ENCODE assay signal across 9 cellular contexts in genomic region chr2:216555274-216555673, GRCh38. TPM values are rescaled to one million over a fixed set of nuclear protein-coding genes. Genes with fewer than 3 reads are reported as not detected.
DNase-seq lines count a peak whose midpoint lies in the region; ATAC-seq, FAIRE-seq and TF ChIP-seq lines count a peak whose summit lies in the region.
"Had no signal": no experiment of that assay in that cellular context is flagged by ENCODE, and none has a peak within 500 bp of the region (broad histone marks: within the 10 kb centered on the region; RNA-seq: fewer than 3 reads in every experiment).

No MANE protein-coding gene starts in this region.

- CTCF ChIA-PET in endothelial cell of umbilical vein (lab: Charles Lee), result interaction anchor here (0.7 kb wide), 1 partner anchor 82 kb away, joined by 3 read pairs; no protein-coding TSS in a partner anchor

- H3K4me3 ChIP-seq in endothelial cell of umbilical vein (replicated peaks in 1 of 3; ENCODE audit: insufficient read depth in 1 of 3, low read depth in 1 of 3, low read length in 3 of 3), result no peak overlapping the region

- H3K36me3 ChIP-seq in endothelial cell of umbilical vein (ENCODE audit: control insufficient read depth in 2 of 2, extremely low read depth in 1 of 2, insufficient read depth in 2 of 2, low read length in 2 of 2), result no peaks in the 10 kb centered on the region

- BruUV-seq in endothelial cell of umbilical vein (replicated peaks; lab: Mats Ljungman, UMichigan), result no TSS peak

- POLR2A ChIA-PET in endothelial cell of umbilical vein (lab: Charles Lee), result interaction anchor here (0.6 kb wide), 1 partner anchor 37 kb away, joined by 3 read pairs; no protein-coding TSS in a partner anchor

- dilution Hi-C loops in endothelial cell of umbilical vein (cut with MboI; ENCODE audit: extremely low pct_ligation_motif_present, low sequenced_read_pairs), result no loop called here

- H3K9me3 Mint-ChIP-seq in endothelial cell (ENCODE audit: unreplicated experiment), result no peaks in the 10 kb centered on the region
- H3K9me3 Mint-ChIP-seq: activated CD4-positive, alpha-beta T cell treated with anti-CD3 and anti-CD28 coated beads, Interleukin-2, amount 10 ng/mL, durations not matched to agents 7 days and 5 days had no signal

- intact Hi-C loops in endothelial cell of umbilical vein (cut with micrococcal nuclease), result no loop called here

- ATAC-seq in HG02870 (IDR thresholded peaks at IDR 0.05; ENCODE audit: unreplicated experiment) (no peak), GM21723 (IDR thresholded peaks at IDR 0.05; ENCODE audit: unreplicated experiment) (no peak), GM18520 (IDR thresholded peaks at IDR 0.05; ENCODE audit: unreplicated experiment) (no peak)

- H3K4me1 Mint-ChIP-seq in endothelial cell (ENCODE audit: unreplicated experiment), result peaks cover 3% of the 10 kb centered on the region
- H3K4me1 Mint-ChIP-seq: activated CD4-positive, alpha-beta T cell treated with anti-CD3 and anti-CD28 coated beads, Interleukin-2, amount 10 ng/mL, durations not matched to agents 7 days and 5 days had no signal

- H3K9me1 ChIP-seq in endothelial cell of umbilical vein (replicated peaks; ENCODE audit: control insufficient read depth, extremely low read depth, insufficient read depth, low read length), result no peaks in the 10 kb centered on the region

- peaks cover 6% of the 10 kb centered on the region for H3K4me1 ChIP-seq in endothelial cell of umbilical vein (ENCODE audit: control insufficient read depth, extremely low read depth, insufficient read depth, low read length)

- H3K9ac ChIP-seq in endothelial cell of umbilical vein (replicated peaks; ENCODE audit: extremely low read depth, insufficient read depth, low read length), result no peak overlapping the region

- H3K36me3 Mint-ChIP-seq in endothelial cell (ENCODE audit: low read depth, unreplicated experiment), result no peaks in the 10 kb centered on the region

- DNase-seq in DMS 273 treated with DMSO at 0.1 percent for 48 hours (lab: John Stamatoyannopoulos, UW), result peak; percentile 79
- peak; percentile 65 for DNase-seq in NCI-H2196 (lab: John Stamatoyannopoulos, UW; ENCODE audit: unreplicated experiment)
- DNase-seq in endothelial cell of umbilical vein (ENCODE audit: low read depth, low spot score), result peak; percentile 42
- peak; percentile 48 for DNase-seq in occipital lobe (lab: John Stamatoyannopoulos, UW)
- DNase-seq in endothelial cell (ENCODE audit: low spot score), result no peak
- DNase-seq: activated CD4-positive, alpha-beta T cell treated with anti-CD3 and anti-CD28 coated beads, Interleukin-2, amount 10 ng/mL, durations not matched to agents 7 days and 5 days had no signal

- no peak overlapping the region for H3K27ac ChIP-seq in endothelial cell of umbilical vein (ENCODE audit: insufficient read depth, low read depth, low read length)

- H3K4me3 Mint-ChIP-seq in endothelial cell (ENCODE audit: unreplicated experiment), result no peak overlapping the region
- H3K4me3 Mint-ChIP-seq: activated CD4-positive, alpha-beta T cell treated with anti-CD3 and anti-CD28 coated beads, Interleukin-2, amount 10 ng/mL, durations not matched to agents 7 days and 5 days had no signal

- H3K27me3 Mint-ChIP-seq in endothelial cell (ENCODE audit: unreplicated experiment), result peaks cover 6% of the 10 kb centered on the region
- H3K27me3 Mint-ChIP-seq: activated CD4-positive, alpha-beta T cell treated with anti-CD3 and anti-CD28 coated beads, Interleukin-2, amount 10 ng/mL, durations not matched to agents 7 days and 5 days had no signal

- H3K4me2 ChIP-seq in endothelial cell of umbilical vein (ENCODE audit: insufficient read depth, low read length), result no peak overlapping the region

- no peak for TF ChIP-seq POLR2A in endothelial cell of umbilical vein (IDR thresholded peaks at IDR 0.05; ENCODE audit: low read depth, low read length)

- no peaks in the 10 kb centered on the region for H3K79me2 ChIP-seq in endothelial cell of umbilical vein (ENCODE audit: control insufficient read depth, insufficient read depth, low read length)

- no peak overlapping the region for H2AFZ ChIP-seq in endothelial cell of umbilical vein (ENCODE audit: low read depth, low read length)

- no peak for FAIRE-seq in endothelial cell of umbilical vein (lab: Jason Lieb, UNC)

- H3K27ac Mint-ChIP-seq in endothelial cell (ENCODE audit: unreplicated experiment), result no peak overlapping the region
- H3K27ac Mint-ChIP-seq: activated CD4-positive, alpha-beta T cell treated with anti-CD3 and anti-CD28 coated beads, Interleukin-2, amount 10 ng/mL, durations not matched to agents 7 days and 5 days had no signal

- no peaks in the 10 kb centered on the region for H4K20me1 ChIP-seq in endothelial cell of umbilical vein (replicated peaks; ENCODE audit: control insufficient read depth, extremely low read depth, insufficient read depth, low read length)

- TF ChIP-seq CTCF in endothelial cell of umbilical vein (IDR thresholded peaks at IDR 0.05; ENCODE audit: extremely low read depth in 1 of 2, insufficient read depth in 1 of 2, low read depth in 1 of 2, low read length in 2 of 2) (no peak), endothelial cell (IDR thresholded peaks at IDR 0.05; ENCODE audit: unreplicated experiment) (no peak)

- H3K27me3 ChIP-seq in endothelial cell of umbilical vein (ENCODE audit: control insufficient read depth in 2 of 2, insufficient read depth in 2 of 2, low read length in 2 of 2), result no peaks in the 10 kb centered on the region

- no peaks in the 10 kb centered on the region for H3K9me3 ChIP-seq in endothelial cell of umbilical vein (replicated peaks; ENCODE audit: control insufficient read depth, insufficient read depth, low read length)

TF ChIP-seq in endothelial cell of umbilical vein, 7 proteins besides CTCF, POLR2A, EP300 and RAD21:
- no peak for TF ChIP-seq FOS (IDR thresholded peaks at IDR 0.05; ENCODE audit: borderline replicate concordance, insufficient read depth, low read length)
- no peak for TF ChIP-seq GATA2 (IDR thresholded peaks at IDR 0.05; ENCODE audit: insufficient read depth, insufficient read length, low read depth, low read length)
- no peak for TF ChIP-seq POLR2AphosphoS5 (IDR thresholded peaks at IDR 0.05; ENCODE audit: insufficient read depth, low read depth, low read length)
- TF ChIP-seq EZH2 (IDR thresholded peaks at IDR 0.05; ENCODE audit: borderline replicate concordance, low read depth, low read length, severe bottlenecking), result no peak
- no peak for TF ChIP-seq MAX (IDR thresholded peaks at IDR 0.05; ENCODE audit: insufficient read depth, insufficient read length)
- no peak for TF ChIP-seq JUN (IDR thresholded peaks at IDR 0.05; ENCODE audit: borderline replicate concordance, insufficient read depth, insufficient read length, low read depth)
- no peak for TF ChIP-seq MYC (IDR thresholded peaks at IDR 0.05; ENCODE audit: low read depth, low read length)

RNA-seq across cellular contexts. Expression of gene RPL37A, which starts 56.6 kb away (rescaled TPM):
- total RNA-seq in endothelial cell of umbilical vein (2,628 and 2,952 TPM in 2 replicates), occipital lobe (3,318 TPM), endothelial cell (ENCODE audit: unreplicated experiment) (2,729 TPM)
- polyA plus RNA-seq in endothelial cell of umbilical vein, result 1,143 and 1,889 TPM in 2 replicates
- polyA plus RNA-seq in endothelial cell of umbilical vein (2011; cell fraction: cytosol; rRNA removed), result 2,402 and 3,048 TPM in 2 replicates
- 806 and 883 TPM in 2 replicates for polyA plus RNA-seq in endothelial cell of umbilical vein (2011; cell fraction: nucleus; rRNA removed)
- polyA plus RNA-seq in endothelial cell of umbilical vein (2012), result 5,195 and 6,189 TPM in 2 replicates
- 605 and 868 TPM in 2 replicates for polyA minus RNA-seq in endothelial cell of umbilical vein
- 771 TPM for polyA minus RNA-seq in endothelial cell of umbilical vein (2011; cell fraction: cytosol; rRNA and poly(A)+ RNA removed)
- 140 and 162 TPM in 2 replicates for polyA minus RNA-seq in endothelial cell of umbilical vein (2011; cell fraction: nucleus; rRNA and poly(A)+ RNA removed)
